Comparison of ENCODE assay signal across 1 cellular context in the genomic region with DNA sequence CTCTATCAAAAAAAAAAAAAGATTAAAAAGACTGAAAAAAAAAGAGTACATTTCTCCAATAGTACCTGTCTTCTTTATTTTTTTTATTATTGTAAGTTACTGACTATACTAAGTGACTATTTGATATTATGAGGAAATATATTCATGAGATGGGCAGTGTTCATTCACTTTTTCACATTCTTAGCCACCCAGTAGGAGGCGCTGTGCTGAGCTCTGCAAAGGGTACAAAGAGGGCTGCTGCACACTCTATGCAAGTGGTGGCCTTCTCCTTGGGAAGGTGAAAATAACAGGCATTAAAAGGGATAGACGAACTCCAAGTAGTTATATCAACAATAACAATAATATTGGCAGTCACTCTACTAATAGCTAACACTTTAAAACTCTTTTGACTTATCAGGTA.
TF ChIP-seq lines count a peak whose summit lies in the region.

No MANE protein-coding gene starts in this region.

TF ChIP-seq in GM23338, 12 proteins besides CTCF, POLR2A, EP300 and RAD21 (continued from another document):
- TF ChIP-seq, protein P1, sequence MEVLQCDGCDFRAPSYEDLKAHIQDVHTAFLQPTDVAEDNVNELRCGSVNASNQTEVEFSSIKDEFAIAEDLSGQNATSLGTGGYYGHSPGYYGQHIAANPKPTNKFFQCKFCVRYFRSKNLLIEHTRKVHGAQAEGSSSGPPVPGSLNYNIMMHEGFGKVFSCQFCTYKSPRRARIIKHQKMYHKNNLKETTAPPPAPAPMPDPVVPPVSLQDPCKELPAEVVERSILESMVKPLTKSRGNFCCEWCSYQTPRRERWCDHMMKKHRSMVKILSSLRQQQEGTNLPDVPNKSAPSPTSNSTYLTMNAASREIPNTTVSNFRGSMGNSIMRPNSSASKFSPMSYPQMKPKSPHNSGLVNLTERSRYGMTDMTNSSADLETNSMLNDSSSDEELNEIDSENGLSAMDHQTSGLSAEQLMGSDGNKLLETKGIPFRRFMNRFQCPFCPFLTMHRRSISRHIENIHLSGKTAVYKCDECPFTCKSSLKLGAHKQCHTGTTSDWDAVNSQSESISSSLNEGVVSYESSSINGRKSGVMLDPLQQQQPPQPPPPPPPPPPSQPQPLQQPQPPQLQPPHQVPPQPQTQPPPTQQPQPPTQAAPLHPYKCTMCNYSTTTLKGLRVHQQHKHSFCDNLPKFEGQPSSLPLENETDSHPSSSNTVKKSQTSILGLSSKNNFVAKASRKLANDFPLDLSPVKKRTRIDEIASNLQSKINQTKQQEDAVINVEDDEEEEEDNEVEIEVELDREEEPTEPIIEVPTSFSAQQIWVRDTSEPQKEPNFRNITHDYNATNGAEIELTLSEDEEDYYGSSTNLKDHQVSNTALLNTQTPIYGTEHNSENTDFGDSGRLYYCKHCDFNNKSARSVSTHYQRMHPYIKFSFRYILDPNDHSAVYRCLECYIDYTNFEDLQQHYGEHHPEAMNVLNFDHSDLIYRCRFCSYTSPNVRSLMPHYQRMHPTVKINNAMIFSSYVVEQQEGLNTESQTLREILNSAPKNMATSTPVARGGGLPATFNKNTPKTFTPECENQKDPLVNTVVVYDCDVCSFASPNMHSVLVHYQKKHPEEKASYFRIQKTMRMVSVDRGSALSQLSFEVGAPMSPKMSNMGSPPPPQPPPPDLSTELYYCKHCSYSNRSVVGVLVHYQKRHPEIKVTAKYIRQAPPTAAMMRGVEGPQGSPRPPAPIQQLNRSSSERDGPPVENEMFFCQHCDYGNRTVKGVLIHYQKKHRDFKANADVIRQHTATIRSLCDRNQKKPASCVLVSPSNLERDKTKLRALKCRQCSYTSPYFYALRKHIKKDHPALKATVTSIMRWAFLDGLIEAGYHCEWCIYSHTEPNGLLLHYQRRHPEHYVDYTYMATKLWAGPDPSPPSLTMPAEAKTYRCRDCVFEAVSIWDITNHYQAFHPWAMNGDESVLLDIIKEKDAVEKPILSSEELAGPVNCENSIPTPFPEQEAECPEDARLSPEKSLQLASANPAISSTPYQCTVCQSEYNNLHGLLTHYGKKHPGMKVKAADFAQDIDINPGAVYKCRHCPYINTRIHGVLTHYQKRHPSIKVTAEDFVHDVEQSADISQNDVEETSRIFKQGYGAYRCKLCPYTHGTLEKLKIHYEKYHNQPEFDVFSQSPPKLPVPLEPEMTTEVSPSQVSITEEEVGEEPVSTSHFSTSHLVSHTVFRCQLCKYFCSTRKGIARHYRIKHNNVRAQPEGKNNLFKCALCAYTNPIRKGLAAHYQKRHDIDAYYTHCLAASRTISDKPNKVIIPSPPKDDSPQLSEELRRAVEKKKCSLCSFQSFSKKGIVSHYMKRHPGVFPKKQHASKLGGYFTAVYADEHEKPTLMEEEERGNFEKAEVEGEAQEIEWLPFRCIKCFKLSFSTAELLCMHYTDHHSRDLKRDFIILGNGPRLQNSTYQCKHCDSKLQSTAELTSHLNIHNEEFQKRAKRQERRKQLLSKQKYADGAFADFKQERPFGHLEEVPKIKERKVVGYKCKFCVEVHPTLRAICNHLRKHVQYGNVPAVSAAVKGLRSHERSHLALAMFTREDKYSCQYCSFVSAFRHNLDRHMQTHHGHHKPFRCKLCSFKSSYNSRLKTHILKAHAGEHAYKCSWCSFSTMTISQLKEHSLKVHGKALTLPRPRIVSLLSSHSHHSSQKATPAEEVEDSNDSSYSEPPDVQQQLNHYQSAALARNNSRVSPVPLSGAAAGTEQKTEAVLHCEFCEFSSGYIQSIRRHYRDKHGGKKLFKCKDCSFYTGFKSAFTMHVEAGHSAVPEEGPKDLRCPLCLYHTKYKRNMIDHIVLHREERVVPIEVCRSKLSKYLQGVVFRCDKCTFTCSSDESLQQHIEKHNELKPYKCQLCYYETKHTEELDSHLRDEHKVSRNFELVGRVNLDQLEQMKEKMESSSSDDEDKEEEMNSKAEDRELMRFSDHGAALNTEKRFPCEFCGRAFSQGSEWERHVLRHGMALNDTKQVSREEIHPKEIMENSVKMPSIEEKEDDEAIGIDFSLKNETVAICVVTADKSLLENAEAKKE (CRISPR knock-in tag; IDR thresholded peaks at IDR 0.05) = no peak
- TF ChIP-seq, protein P2, sequence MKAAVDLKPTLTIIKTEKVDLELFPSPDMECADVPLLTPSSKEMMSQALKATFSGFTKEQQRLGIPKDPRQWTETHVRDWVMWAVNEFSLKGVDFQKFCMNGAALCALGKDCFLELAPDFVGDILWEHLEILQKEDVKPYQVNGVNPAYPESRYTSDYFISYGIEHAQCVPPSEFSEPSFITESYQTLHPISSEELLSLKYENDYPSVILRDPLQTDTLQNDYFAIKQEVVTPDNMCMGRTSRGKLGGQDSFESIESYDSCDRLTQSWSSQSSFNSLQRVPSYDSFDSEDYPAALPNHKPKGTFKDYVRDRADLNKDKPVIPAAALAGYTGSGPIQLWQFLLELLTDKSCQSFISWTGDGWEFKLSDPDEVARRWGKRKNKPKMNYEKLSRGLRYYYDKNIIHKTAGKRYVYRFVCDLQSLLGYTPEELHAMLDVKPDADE (IDR thresholded peaks at IDR 0.05) = no peak
- TF ChIP-seq, protein P3, sequence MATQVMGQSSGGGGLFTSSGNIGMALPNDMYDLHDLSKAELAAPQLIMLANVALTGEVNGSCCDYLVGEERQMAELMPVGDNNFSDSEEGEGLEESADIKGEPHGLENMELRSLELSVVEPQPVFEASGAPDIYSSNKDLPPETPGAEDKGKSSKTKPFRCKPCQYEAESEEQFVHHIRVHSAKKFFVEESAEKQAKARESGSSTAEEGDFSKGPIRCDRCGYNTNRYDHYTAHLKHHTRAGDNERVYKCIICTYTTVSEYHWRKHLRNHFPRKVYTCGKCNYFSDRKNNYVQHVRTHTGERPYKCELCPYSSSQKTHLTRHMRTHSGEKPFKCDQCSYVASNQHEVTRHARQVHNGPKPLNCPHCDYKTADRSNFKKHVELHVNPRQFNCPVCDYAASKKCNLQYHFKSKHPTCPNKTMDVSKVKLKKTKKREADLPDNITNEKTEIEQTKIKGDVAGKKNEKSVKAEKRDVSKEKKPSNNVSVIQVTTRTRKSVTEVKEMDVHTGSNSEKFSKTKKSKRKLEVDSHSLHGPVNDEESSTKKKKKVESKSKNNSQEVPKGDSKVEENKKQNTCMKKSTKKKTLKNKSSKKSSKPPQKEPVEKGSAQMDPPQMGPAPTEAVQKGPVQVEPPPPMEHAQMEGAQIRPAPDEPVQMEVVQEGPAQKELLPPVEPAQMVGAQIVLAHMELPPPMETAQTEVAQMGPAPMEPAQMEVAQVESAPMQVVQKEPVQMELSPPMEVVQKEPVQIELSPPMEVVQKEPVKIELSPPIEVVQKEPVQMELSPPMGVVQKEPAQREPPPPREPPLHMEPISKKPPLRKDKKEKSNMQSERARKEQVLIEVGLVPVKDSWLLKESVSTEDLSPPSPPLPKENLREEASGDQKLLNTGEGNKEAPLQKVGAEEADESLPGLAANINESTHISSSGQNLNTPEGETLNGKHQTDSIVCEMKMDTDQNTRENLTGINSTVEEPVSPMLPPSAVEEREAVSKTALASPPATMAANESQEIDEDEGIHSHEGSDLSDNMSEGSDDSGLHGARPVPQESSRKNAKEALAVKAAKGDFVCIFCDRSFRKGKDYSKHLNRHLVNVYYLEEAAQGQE (IDR thresholded peaks at IDR 0.05; ENCODE audit: unreplicated experiment) = no peak
- TF ChIP-seq ZNF331 (CRISPR knock-in tag; IDR thresholded peaks at IDR 0.05; ENCODE audit: low read depth) (no peak), EZH2phosphoT487 (IDR thresholded peaks at IDR 0.05; ENCODE audit: unreplicated experiment) (no peak)
